In genomic region chr2:62187246-62187645, GRCh38 we compare ENCODE assay signal across 19 cellular contexts.
"Had no signal": no experiment of that assay in that cellular context is flagged by ENCODE, and none has a peak within 500 bp of the region (broad histone marks: within the 10 kb centered on the region; RNA-seq: fewer than 3 reads in every experiment).

No MANE protein-coding gene starts in this region.

- H3K9me3 ChIP-seq: MG63, Peyer's patch had no signal

- H3K4me1 ChIP-seq: Peyer's patch had no signal

- H3K36me3 ChIP-seq: MG63, Peyer's patch had no signal

- H3K4me1 Mint-ChIP-seq: activated naive CD8-positive, alpha-beta T cell treated with anti-CD3 and anti-CD28 coated beads for 36 hours had no signal

- H3K27ac Mint-ChIP-seq: activated naive CD4-positive, alpha-beta T cell treated with anti-CD3 and anti-CD28 coated beads, Interleukin-2, amount 10 ng/mL, durations not matched to agents 7 days and 5 days; activated naive CD8-positive, alpha-beta T cell treated with anti-CD3 and anti-CD28 coated beads for 36 hours; activated T-cell treated with anti-CD3 and anti-CD28 coated beads, Interleukin-2, amount 50 U/mL, for 72 hours; activated T-helper 2 cell treated with anti-CD3 and anti-CD28 coated beads, Interferon-gamma antibody, Interleukin-2, Interleukin-4, amounts not matched to agents 10 μg/mL and 5 μg/mL and 100 μg/mL, durations not matched to agents 14 hours and 24 hours and 36 hours; T-helper 1 cell treated with Interleukin-12 subunit alpha and Interleukin-12 subunit beta and Interleukin-4 antibody, amounts not matched to agents 30 μg/mL and 1 μg/mL, for 36 hours; WTC11 had no signal

- H3K9me3 Mint-ChIP-seq: activated naive CD4-positive, alpha-beta T cell treated with anti-CD3 and anti-CD28 coated beads, Interleukin-2, amount 10 ng/mL, durations not matched to agents 7 days and 5 days; activated naive CD8-positive, alpha-beta T cell treated with anti-CD3 and anti-CD28 coated beads for 36 hours; activated T-cell treated with anti-CD3 and anti-CD28 coated beads, Interleukin-2, amount 50 U/mL, for 72 hours; activated T-helper 2 cell treated with anti-CD3 and anti-CD28 coated beads, Interferon-gamma antibody, Interleukin-2, Interleukin-4, amounts not matched to agents 10 μg/mL and 5 μg/mL and 100 μg/mL, durations not matched to agents 14 hours and 24 hours and 36 hours; T-helper 1 cell treated with Interleukin-12 subunit alpha and Interleukin-12 subunit beta and Interleukin-4 antibody, amounts not matched to agents 30 μg/mL and 1 μg/mL, for 36 hours had no signal

- H3K4me3 ChIP-seq: MG63, Peyer's patch had no signal

- H3K27me3 ChIP-seq: MG63, Peyer's patch had no signal

- H3K36me3 Mint-ChIP-seq: activated naive CD4-positive, alpha-beta T cell treated with anti-CD3 and anti-CD28 coated beads, Interleukin-2, amount 10 ng/mL, durations not matched to agents 7 days and 5 days; activated naive CD8-positive, alpha-beta T cell treated with anti-CD3 and anti-CD28 coated beads for 36 hours; WTC11 had no signal

- DNase-seq: activated CD4-positive, alpha-beta T cell treated with anti-CD3 and anti-CD28 coated beads for 48 hours; activated CD4-positive, alpha-beta T cell treated with anti-CD3 and anti-CD28 coated beads, Interleukin-2, amount 50 U/mL, for 48 hours; activated CD4-positive, CD25-positive, alpha-beta regulatory T cell treated with anti-CD3 and anti-CD28 coated beads, Interleukin-2, amount 50 U/mL, for 72 hours; activated gamma-delta T cell treated with Interleukin-2 at 50 U/mL for 16 hours; activated naive CD4-positive, alpha-beta T cell treated with anti-CD3 and anti-CD28 coated beads, Interleukin-2, amount 10 ng/mL, durations not matched to agents 7 days and 5 days; activated naive CD8-positive, alpha-beta T cell treated with anti-CD3 and anti-CD28 coated beads for 36 hours; activated T-cell treated with anti-CD3 and anti-CD28 coated beads for 4 hours; activated T-cell treated with anti-CD3 and anti-CD28 coated beads, Interleukin-2, amount 50 U/mL, for 72 hours; MG63; NCI-H1105; NCI-H1436; NCI-H1694 treated with DMSO at 0.1 percent for 48 hours; NCI-H2081; Peyer's patch; SHP77 treated with DMSO at 0.1 percent for 48 hours had no signal

- H3K27ac ChIP-seq: Peyer's patch, RWPE1 had no signal

- H3K4me3 Mint-ChIP-seq: activated naive CD4-positive, alpha-beta T cell treated with anti-CD3 and anti-CD28 coated beads, Interleukin-2, amount 10 ng/mL, durations not matched to agents 7 days and 5 days; activated naive CD8-positive, alpha-beta T cell treated with anti-CD3 and anti-CD28 coated beads for 36 hours; activated T-cell treated with anti-CD3 and anti-CD28 coated beads, Interleukin-2, amount 50 U/mL, for 72 hours; T-helper 1 cell treated with Interleukin-12 subunit alpha and Interleukin-12 subunit beta and Interleukin-4 antibody, amounts not matched to agents 30 μg/mL and 1 μg/mL, for 36 hours; WTC11 had no signal

- H3K27me3 Mint-ChIP-seq: activated naive CD8-positive, alpha-beta T cell treated with anti-CD3 and anti-CD28 coated beads for 36 hours had no signal

- ATAC-seq: activated T-cell treated with anti-CD3 and anti-CD28 coated beads, Interleukin-2, amount 50 U/mL, for 72 hours; WTC11 had no signal
